In genomic region chr2:172427990-172428840, GRCh38 we compare ENCODE assay signal across 8 cellular contexts. TPM values are rescaled to one million over a fixed set of nuclear protein-coding genes. Genes with fewer than 3 reads are reported as not detected.
A peak's percentile ranks its signal among the peaks of the same experiment; 100 is the strongest.
DNase-seq lines count a peak whose midpoint lies in the region; ATAC-seq and TF ChIP-seq lines count a peak whose summit lies in the region.

No MANE protein-coding gene starts in this region.

- peak; percentile 85 for DNase-seq in DMS53 (lab: John Stamatoyannopoulos, UW)
- DNase-seq in Karpas-422 = peak; percentile 56
- DNase-seq in activated CD4-positive, alpha-beta T cell treated with anti-CD3 and anti-CD28 coated beads for 36 hours = peak; percentile 76
- DNase-seq in colonic mucosa = peak; percentile 77
- DNase-seq in stimulated activated CD8-positive, alpha-beta memory T cell treated with anti-CD3 and anti-CD28 coated beads, Interleukin-12 subunit alpha, Interleukin-12 subunit beta, amount 100 ng/mL, for 4 hours (ENCODE audit: low read depth) = peak; percentile 31
- DNase-seq in COLO829 (ENCODE audit: low spot score) = no peak

- H3K27ac ChIP-seq in Karpas-422 (ENCODE audit: low read length) = no peak overlapping the region
- H3K27ac ChIP-seq in colonic mucosa = peak overlapping the region; percentile 97
- H3K27ac ChIP-seq in liver (ENCODE audit: low read depth in 1 of 2, low read length in 2 of 2) = peak overlapping the region; percentile 64 to 71

- H3K36me3 Mint-ChIP-seq in activated CD4-positive, alpha-beta T cell treated with anti-CD3 and anti-CD28 coated beads for 36 hours (ENCODE audit: low read depth) = no peaks in the 10 kb centered on the region

- H3K4me2 ChIP-seq in Karpas-422 (ENCODE audit: low read depth, low read length, poor library complexity, severe bottlenecking) = peak overlapping the region; percentile 69

- TF ChIP-seq CTCF in colonic mucosa (IDR thresholded peaks at IDR 0.05) (no peak), liver (IDR thresholded peaks at IDR 0.05; ENCODE audit: low read depth, low read length, missing input control) (peak; percentile 5)

- H3K4me1 ChIP-seq in Karpas-422 (ENCODE audit: low read length) (peaks cover 8% of the 10 kb centered on the region), colonic mucosa (peaks cover 5% of the 10 kb centered on the region), liver (ENCODE audit: control insufficient read depth in 4 of 4, insufficient read depth in 4 of 4, low read length in 3 of 4) (peaks cover 0 to 29% (median 19%) of the 10 kb centered on the region in 4 donors)

- POLR2A ChIA-PET in activated CD4-positive, alpha-beta T cell treated with anti-CD3 and anti-CD28 coated beads for 36 hours (lab: Charles Lee) = interaction anchor here (1.4 kb wide), 1 partner anchor 10 kb away, joined by 3 read pairs; no protein-coding TSS in a partner anchor

- peaks cover 79% of the 10 kb centered on the region for H3K4me1 Mint-ChIP-seq in activated CD4-positive, alpha-beta T cell treated with anti-CD3 and anti-CD28 coated beads for 36 hours

- H3K36me3 ChIP-seq in Karpas-422 (ENCODE audit: insufficient read depth, low read length) (no peaks in the 10 kb centered on the region), colonic mucosa (no peaks in the 10 kb centered on the region), liver (ENCODE audit: control insufficient read depth in 4 of 4, insufficient read depth in 3 of 4, low read depth in 1 of 4, low read length in 3 of 4) (no peaks in the 10 kb centered on the region)

- peak overlapping the region; percentile 68 for H3K4me3 ChIP-seq in Karpas-422 (ENCODE audit: low read length)
- peak overlapping the region; percentile 86 for H3K4me3 ChIP-seq in colonic mucosa
- H3K4me3 ChIP-seq in liver (ENCODE audit: low read depth in 1 of 3, low read length in 3 of 3) = peak overlapping the region; percentile 62 to 83 (median 80)

- whole genome bisulfite sequencing in liver = 4% methylated on average over 63 of the region's 63 CpGs

- H3K9ac ChIP-seq in Karpas-422 (ENCODE audit: low read length) (peak overlapping the region; percentile 52; the same call in 1 of the 2 replicates), colonic mucosa (ENCODE audit: low read depth in 2 of 2, low read length in 2 of 2) (peak overlapping the region; percentile 95 to 97), liver (ENCODE audit: low read depth in 1 of 2, low read length in 2 of 2) (peak overlapping the region; percentile 27 to 47)

- H3K27me3 Mint-ChIP-seq in activated CD4-positive, alpha-beta T cell treated with anti-CD3 and anti-CD28 coated beads for 36 hours = peaks cover 2% of the 10 kb centered on the region

- H2AFZ ChIP-seq in Karpas-422 (ENCODE audit: low read length) = peak overlapping the region; percentile 74; the same call in 1 of the 2 replicates

- no peaks in the 10 kb centered on the region for H3K9me2 ChIP-seq in Karpas-422 (replicated peaks; ENCODE audit: insufficient read depth, low read length)

- no peaks in the 10 kb centered on the region for H3K79me2 ChIP-seq in Karpas-422 (ENCODE audit: low read length)

- H3K9me3 ChIP-seq in Karpas-422 (ENCODE audit: low read length) (no peaks in the 10 kb centered on the region), colonic mucosa (no peaks in the 10 kb centered on the region), liver (ENCODE audit: control insufficient read depth in 4 of 4, low read length in 3 of 4) (no peaks in the 10 kb centered on the region)

- H4K20me1 ChIP-seq in Karpas-422 (ENCODE audit: insufficient read depth, low read depth, low read length) = no peaks in the 10 kb centered on the region; the same call in 1 of the 2 replicates

- TF ChIP-seq RAD21 in liver (IDR thresholded peaks at IDR 0.05) = no peak

- CTCF ChIA-PET in activated CD4-positive, alpha-beta T cell treated with anti-CD3 and anti-CD28 coated beads for 36 hours (lab: Charles Lee) = interaction anchor here (0.6 to 23.1 kb wide), 5 partner anchors 12 to 729 kb away, joined by 3 to 405 read pairs (median 6); no protein-coding TSS in a partner anchor

- H3K27ac Mint-ChIP-seq in activated CD4-positive, alpha-beta T cell treated with anti-CD3 and anti-CD28 coated beads for 36 hours = peak overlapping the region; percentile 73

- peak overlapping the region; percentile 80 for H3K4me3 Mint-ChIP-seq in activated CD4-positive, alpha-beta T cell treated with anti-CD3 and anti-CD28 coated beads for 36 hours

- peak; percentile 22 for ATAC-seq in activated CD4-positive, alpha-beta T cell treated with anti-CD3 and anti-CD28 coated beads for 36 hours
- no peak for ATAC-seq in GM18873 (IDR thresholded peaks at IDR 0.05; ENCODE audit: low FRiP score, unreplicated experiment)

- intact Hi-C loops in activated CD4-positive, alpha-beta T cell treated with anti-CD3 and anti-CD28 coated beads for 36 hours (cut with DNase I, micrococcal nuclease) = loop anchor here (1.0 to 5.0 kb wide), 6 partner anchors 10 to 1501 kb away; partner anchors contain the start of genes DLX2 (in 1 of the 2), GORASP2 (in 1 of the 2) and PDK1 (in 1 of the 2)
- intact Hi-C loops in colonic mucosa (cut with DNase I) = loop anchor here (5.0 kb wide), 1 partner anchor 34 kb away; no protein-coding TSS in a partner anchor

- no peaks in the 10 kb centered on the region for H3K9me3 Mint-ChIP-seq in activated CD4-positive, alpha-beta T cell treated with anti-CD3 and anti-CD28 coated beads for 36 hours (ENCODE audit: low read depth)

- H3K27me3 ChIP-seq in Karpas-422 (ENCODE audit: low read length) (no peaks in the 10 kb centered on the region), colonic mucosa (no peaks in the 10 kb centered on the region), liver (ENCODE audit: control insufficient read depth in 4 of 4, insufficient read depth in 4 of 4, low read length in 3 of 4) (no peaks in the 10 kb centered on the region)

TF ChIP-seq in liver, 16 proteins besides CTCF, POLR2A, EP300 and RAD21:
- TF ChIP-seq YY1 (IDR thresholded peaks at IDR 0.05) = peak; percentile 11
- no peak for TF ChIP-seq HNF4G (IDR thresholded peaks at IDR 0.05)
TF ChIP-seq in liver: peak in this region for 1.

RNA-seq across cellular contexts. Expression of gene ITGA6, which starts 0.8 kb away (rescaled TPM):
- 0.37 and 0.94 TPM in 2 replicates for total RNA-seq in Karpas-422 (2014; rRNA removed; shearing (Covaris generic); ENCODE audit: low replicate concordance)
- 1 to 10 TPM; 7.8 to 7.9 TPM for total RNA-seq in activated CD4-positive, alpha-beta T cell treated with anti-CD3 and anti-CD28 coated beads for 36 hours
- 100 to 1,000 TPM; 174 to 186 TPM for total RNA-seq in colonic mucosa
- total RNA-seq in liver = 10 to 100 TPM; 15.6 to 21.6 TPM
- polyA plus RNA-seq in liver = 1 to 10 TPM; 5.8 to 7.3 TPM

Comparison
In these comparisons a context has a peak if more than half of its experiments do, and no peak if none do; other contexts are left out.
1. H3K9ac ChIP-seq: peak in every context shown above with its lines; median percentile 96 in colonic mucosa; 52 in Karpas-422; 37 in liver.
2. RNA of gene ITGA6, which starts 0.8 kb away (total RNA-seq): 174 to 186 TPM in colonic mucosa; 15.6 to 21.6 TPM in liver, 7.8 to 7.9 TPM in activated CD4-positive, alpha-beta T cell treated with anti-CD3 and anti-CD28 coated beads for 36 hours and 0.37 to 0.94 TPM in Karpas-422; every median in the first group is over 4 times any median in the second.
3. Peak in every context shown above with its lines, with median percentiles within 50 percentile points of each other: H3K4me3 ChIP-seq.